ENCODE assay signal across 19 cellular contexts in the genomic region with DNA sequence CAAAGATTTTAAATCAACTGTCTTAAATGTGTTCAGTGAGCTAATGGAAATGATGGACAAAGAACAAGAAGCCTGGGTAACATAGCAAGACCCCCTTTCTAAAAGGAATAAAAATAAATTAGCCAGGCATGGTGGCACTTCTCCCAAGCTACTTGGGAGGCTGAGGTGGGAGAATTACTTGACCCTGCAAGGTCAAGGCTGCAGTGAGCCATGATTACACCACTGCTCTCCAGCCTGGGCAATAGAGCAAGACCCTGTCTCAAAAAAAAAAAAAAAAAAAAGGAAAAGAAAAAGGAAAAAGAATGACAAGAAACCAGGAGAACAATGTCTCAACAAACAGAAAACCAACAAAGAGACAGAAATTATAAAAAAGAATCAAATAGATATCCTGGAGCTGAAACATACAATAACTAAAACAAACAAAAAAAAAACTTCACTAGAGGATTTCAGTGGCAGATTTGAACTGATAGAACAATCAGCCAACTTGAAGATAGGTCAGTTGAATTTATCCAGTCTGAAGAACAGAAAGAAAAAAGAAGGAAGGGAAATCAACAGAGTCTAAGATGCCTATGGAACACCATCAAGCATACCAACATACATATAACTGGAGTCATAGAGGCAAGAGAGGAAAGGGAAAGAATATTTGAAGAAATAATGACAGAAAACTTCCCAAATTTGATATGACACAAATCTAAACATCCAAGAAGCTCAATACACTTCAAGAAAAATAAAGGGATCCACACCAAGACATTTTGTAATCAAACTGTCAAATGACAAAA. TPM values are rescaled to one million over a fixed set of nuclear protein-coding genes. Genes with fewer than 3 reads are reported as not detected.
DNase-seq lines count a peak whose midpoint lies in the region; ATAC-seq and TF ChIP-seq lines count a peak whose summit lies in the region.
"Had no signal": no experiment of that assay in that cellular context is flagged by ENCODE, and none has a peak within 500 bp of the region (broad histone marks: within the 10 kb centered on the region; RNA-seq: fewer than 3 reads in every experiment).

No MANE protein-coding gene starts in this region.

- intact Hi-C loops in activated CD4-positive, alpha-beta T cell treated with anti-CD3 and anti-CD28 coated beads for 36 hours (cut with DNase I, micrococcal nuclease), result no loop called here
- intact Hi-C loops in CD8-positive, alpha-beta T cell (cut with DNase I, micrococcal nuclease), result no loop called here
- intact Hi-C loops in activated T-helper 1 cell treated with anti-CD3 and anti-CD28 coated beads, Interleukin-12 subunit alpha, Interleukin-12 subunit beta, Interleukin-2, Interleukin-4 antibody, amounts not matched to agents 30 ng/mL and 10 ng/mL and 1 ng/mL, durations not matched to agents 14 hours and 24 hours and 36 hours (cut with micrococcal nuclease), result no loop called here
- intact Hi-C loops in natural killer cell (cut with micrococcal nuclease), result no loop called here

- peak overlapping the region; percentile 60 for H3K27ac Mint-ChIP-seq in activated CD4-positive, alpha-beta T cell treated with anti-CD3 and anti-CD28 coated beads for 36 hours
- peak overlapping the region; percentile 91 for H3K27ac Mint-ChIP-seq in CD8-positive, alpha-beta T cell
- peak overlapping the region; percentile 86 for H3K27ac Mint-ChIP-seq in activated T-helper 1 cell treated with anti-CD3 and anti-CD28 coated beads, Interleukin-12 subunit alpha, Interleukin-12 subunit beta, Interleukin-2, Interleukin-4 antibody, amounts not matched to agents 30 ng/mL and 10 ng/mL and 1 ng/mL, durations not matched to agents 14 hours and 24 hours and 36 hours
- H3K27ac Mint-ChIP-seq in natural killer cell, result peak overlapping the region; percentile 81 to 88

- ATAC-seq in activated CD4-positive, alpha-beta T cell treated with anti-CD3 and anti-CD28 coated beads for 36 hours, result no peak
- ATAC-seq in CD8-positive, alpha-beta T cell, result no peak
- ATAC-seq in natural killer cell, result no peak
- ATAC-seq in HG03565 (IDR thresholded peaks at IDR 0.05; ENCODE audit: unreplicated experiment), result no peak
- ATAC-seq in HG02571 (IDR thresholded peaks at IDR 0.05; ENCODE audit: unreplicated experiment), result no peak
- ATAC-seq in HG03280 (IDR thresholded peaks at IDR 0.05; ENCODE audit: unreplicated experiment), result no peak
- ATAC-seq: heart right ventricle, left ventricle myocardium superior, psoas muscle, Right ventricle myocardium inferior had no signal

- peaks cover 22% of the 10 kb centered on the region for H3K4me1 ChIP-seq in CD8-positive, alpha-beta T cell (ENCODE audit: insufficient read depth, low read length)
- H3K4me1 ChIP-seq: psoas muscle had no signal

- DNase-seq in activated CD4-positive, alpha-beta T cell treated with anti-CD3 and anti-CD28 coated beads for 36 hours, result no peak
- no peak for DNase-seq in activated CD4-positive, alpha-beta T cell treated with anti-CD3 and anti-CD28 coated beads, Interleukin-2, amount 50 U/mL, for 48 hours
- no peak for DNase-seq in CD8-positive, alpha-beta T cell
- no peak for DNase-seq in activated T-helper 1 cell treated with anti-CD3 and anti-CD28 coated beads, Interleukin-12 subunit alpha, Interleukin-12 subunit beta, Interleukin-2, Interleukin-4 antibody, amounts not matched to agents 30 ng/mL and 10 ng/mL and 1 ng/mL, durations not matched to agents 14 hours and 24 hours and 36 hours (ENCODE audit: low spot score)
- DNase-seq in natural killer cell, result no peak
- DNase-seq: activated CD4-positive, alpha-beta T cell treated with anti-CD3 and anti-CD28 coated beads, Interleukin-2, amount 50 U/mL, for 4 hours; dermis blood vessel endothelial cell; DMS 273 treated with DMSO at 0.1 percent for 48 hours; heart right ventricle; left ventricle myocardium superior; NCI-H1436; NCI-H524 treated with DMSO at 0.1 percent for 48 hours; psoas muscle had no signal

- peaks cover 28% of the 10 kb centered on the region for H3K4me1 Mint-ChIP-seq in activated CD4-positive, alpha-beta T cell treated with anti-CD3 and anti-CD28 coated beads for 36 hours
- peaks cover 36% of the 10 kb centered on the region for H3K4me1 Mint-ChIP-seq in CD8-positive, alpha-beta T cell (ENCODE audit: low read depth)
- H3K4me1 Mint-ChIP-seq in activated T-helper 1 cell treated with anti-CD3 and anti-CD28 coated beads, Interleukin-12 subunit alpha, Interleukin-12 subunit beta, Interleukin-2, Interleukin-4 antibody, amounts not matched to agents 30 ng/mL and 10 ng/mL and 1 ng/mL, durations not matched to agents 14 hours and 24 hours and 36 hours (ENCODE audit: low read depth), result peaks cover 41% of the 10 kb centered on the region
- peaks cover 18 to 22% of the 10 kb centered on the region in 2 donors for H3K4me1 Mint-ChIP-seq in natural killer cell

- H3K9me3 Mint-ChIP-seq in activated CD4-positive, alpha-beta T cell treated with anti-CD3 and anti-CD28 coated beads for 36 hours (ENCODE audit: low read depth), result peaks cover 4% of the 10 kb centered on the region
- H3K9me3 Mint-ChIP-seq in CD8-positive, alpha-beta T cell, result peaks cover 8% of the 10 kb centered on the region
- peaks cover 12% of the 10 kb centered on the region for H3K9me3 Mint-ChIP-seq in activated T-helper 1 cell treated with anti-CD3 and anti-CD28 coated beads, Interleukin-12 subunit alpha, Interleukin-12 subunit beta, Interleukin-2, Interleukin-4 antibody, amounts not matched to agents 30 ng/mL and 10 ng/mL and 1 ng/mL, durations not matched to agents 14 hours and 24 hours and 36 hours
- peaks cover 0 to 3% of the 10 kb centered on the region in 2 donors for H3K9me3 Mint-ChIP-seq in natural killer cell

- H3K36me3 Mint-ChIP-seq in activated CD4-positive, alpha-beta T cell treated with anti-CD3 and anti-CD28 coated beads for 36 hours (ENCODE audit: low read depth), result peaks cover 33% of the 10 kb centered on the region
- peaks cover 9% of the 10 kb centered on the region for H3K36me3 Mint-ChIP-seq in CD8-positive, alpha-beta T cell
- peaks cover 16% of the 10 kb centered on the region for H3K36me3 Mint-ChIP-seq in activated T-helper 1 cell treated with anti-CD3 and anti-CD28 coated beads, Interleukin-12 subunit alpha, Interleukin-12 subunit beta, Interleukin-2, Interleukin-4 antibody, amounts not matched to agents 30 ng/mL and 10 ng/mL and 1 ng/mL, durations not matched to agents 14 hours and 24 hours and 36 hours (ENCODE audit: low read depth)
- peaks cover 12% of the 10 kb centered on the region for H3K36me3 Mint-ChIP-seq in natural killer cell

- H3K9me3 ChIP-seq in CD8-positive, alpha-beta T cell (ENCODE audit: low read length), result no peaks in the 10 kb centered on the region

- no peak overlapping the region for H3K27ac ChIP-seq in CD8-positive, alpha-beta T cell (ENCODE audit: low read depth, low read length)
- H3K27ac ChIP-seq: cardiac muscle cell, psoas muscle had no signal

- H3K4me3 Mint-ChIP-seq in activated CD4-positive, alpha-beta T cell treated with anti-CD3 and anti-CD28 coated beads for 36 hours, result no peak overlapping the region
- no peak overlapping the region for H3K4me3 Mint-ChIP-seq in CD8-positive, alpha-beta T cell
- no peak overlapping the region for H3K4me3 Mint-ChIP-seq in activated T-helper 1 cell treated with anti-CD3 and anti-CD28 coated beads, Interleukin-12 subunit alpha, Interleukin-12 subunit beta, Interleukin-2, Interleukin-4 antibody, amounts not matched to agents 30 ng/mL and 10 ng/mL and 1 ng/mL, durations not matched to agents 14 hours and 24 hours and 36 hours
- H3K4me3 Mint-ChIP-seq in natural killer cell, result no peak overlapping the region

- CTCF ChIA-PET in activated CD4-positive, alpha-beta T cell treated with anti-CD3 and anti-CD28 coated beads for 36 hours (lab: Charles Lee), result no interaction called here
- CTCF ChIA-PET in CD8-positive, alpha-beta T cell (lab: Charles Lee), result interaction anchor here (1.6 to 2.5 kb wide), 2 partner anchors 13 to 15 kb away, joined by 5 to 14 read pairs; no protein-coding TSS in a partner anchor

- POLR2A ChIA-PET in activated CD4-positive, alpha-beta T cell treated with anti-CD3 and anti-CD28 coated beads for 36 hours (lab: Charles Lee), result no interaction called here
- POLR2A ChIA-PET in CD8-positive, alpha-beta T cell (lab: Charles Lee), result interaction anchor here (1.5 to 2.5 kb wide), 4 partner anchors 12 to 18 kb away, joined by 4 to 15 read pairs (median 10); a partner anchor contains a TSS

- no peaks in the 10 kb centered on the region for H3K27me3 ChIP-seq in CD8-positive, alpha-beta T cell (ENCODE audit: insufficient read depth, low read length)
- H3K27me3 ChIP-seq: cardiac muscle cell, heart right ventricle had no signal

- H3K4me3 ChIP-seq in CD8-positive, alpha-beta T cell (ENCODE audit: low read depth, low read length), result no peak overlapping the region
- H3K4me3 ChIP-seq: cardiac muscle cell, heart right ventricle, psoas muscle, skin epidermis had no signal

- no peaks in the 10 kb centered on the region for H3K36me3 ChIP-seq in CD8-positive, alpha-beta T cell (ENCODE audit: insufficient read depth, low read length)
- H3K36me3 ChIP-seq: cardiac muscle cell, heart right ventricle had no signal

- H3K27me3 Mint-ChIP-seq in activated CD4-positive, alpha-beta T cell treated with anti-CD3 and anti-CD28 coated beads for 36 hours, result no peaks in the 10 kb centered on the region
- no peaks in the 10 kb centered on the region for H3K27me3 Mint-ChIP-seq in CD8-positive, alpha-beta T cell (ENCODE audit: low read depth)
- H3K27me3 Mint-ChIP-seq in activated T-helper 1 cell treated with anti-CD3 and anti-CD28 coated beads, Interleukin-12 subunit alpha, Interleukin-12 subunit beta, Interleukin-2, Interleukin-4 antibody, amounts not matched to agents 30 ng/mL and 10 ng/mL and 1 ng/mL, durations not matched to agents 14 hours and 24 hours and 36 hours (ENCODE audit: insufficient read depth), result no peaks in the 10 kb centered on the region
- H3K27me3 Mint-ChIP-seq in natural killer cell (ENCODE audit: low read depth in 2 of 2), result no peaks in the 10 kb centered on the region

- TF ChIP-seq CTCF in CD8-positive, alpha-beta T cell (IDR thresholded peaks at IDR 0.05), result no peak
- TF ChIP-seq CTCF in natural killer cell (IDR thresholded peaks at IDR 0.05), result no peak

RNA-seq across cellular contexts. Expression of a gene that starts 16.8 kb away (rescaled TPM):
- 1 to 10 TPM; 2.6 to 2.7 TPM for total RNA-seq in activated CD4-positive, alpha-beta T cell treated with anti-CD3 and anti-CD28 coated beads for 36 hours
- 10 to 100 TPM; 18.5 to 20.5 TPM for total RNA-seq in CD8-positive, alpha-beta T cell
- total RNA-seq in activated T-helper 1 cell treated with anti-CD3 and anti-CD28 coated beads, Interleukin-12 subunit alpha, Interleukin-12 subunit beta, Interleukin-2, Interleukin-4 antibody, amounts not matched to agents 30 ng/mL and 10 ng/mL and 1 ng/mL, durations not matched to agents 14 hours and 24 hours and 36 hours, result 7.9 and 8.5 TPM in 2 replicates
- total RNA-seq in natural killer cell, result 10 to 100 TPM; 13.4 to 18.9 (median 17.3) TPM

RNA-seq across cellular contexts. Expression of a gene that starts 17.8 kb away (rescaled TPM):
- total RNA-seq in activated CD4-positive, alpha-beta T cell treated with anti-CD3 and anti-CD28 coated beads for 36 hours, result 10 to 100 TPM; 22.0 to 24.2 TPM
- total RNA-seq in CD8-positive, alpha-beta T cell, result 1 to 10 TPM; 6.1 to 6.4 TPM
- total RNA-seq in activated T-helper 1 cell treated with anti-CD3 and anti-CD28 coated beads, Interleukin-12 subunit alpha, Interleukin-12 subunit beta, Interleukin-2, Interleukin-4 antibody, amounts not matched to agents 30 ng/mL and 10 ng/mL and 1 ng/mL, durations not matched to agents 14 hours and 24 hours and 36 hours, result 21.8 and 22.0 TPM in 2 replicates
- 1 to 10 TPM; 4.4 to 6.2 (median 4.5) TPM for total RNA-seq in natural killer cell

RNA-seq across cellular contexts. Expression of a gene that starts 49.6 kb away (rescaled TPM):
- 1 to 10 TPM; 5.8 to 7.3 TPM for total RNA-seq in activated CD4-positive, alpha-beta T cell treated with anti-CD3 and anti-CD28 coated beads for 36 hours
- total RNA-seq in CD8-positive, alpha-beta T cell, result 10 to 100 TPM; 31.9 to 32.6 TPM
- total RNA-seq in activated T-helper 1 cell treated with anti-CD3 and anti-CD28 coated beads, Interleukin-12 subunit alpha, Interleukin-12 subunit beta, Interleukin-2, Interleukin-4 antibody, amounts not matched to agents 30 ng/mL and 10 ng/mL and 1 ng/mL, durations not matched to agents 14 hours and 24 hours and 36 hours, result 10.8 and 11.1 TPM in 2 replicates
- total RNA-seq in natural killer cell, result 1 to 10 TPM; 3.0 to 3.9 (median 3.6) TPM
